Comparison of ENCODE assay signal across 2 cellular contexts in genomic region chr20:43744121-43744520, GRCh38.
TF ChIP-seq lines count a peak whose summit lies in the region.

No MANE protein-coding gene starts in this region.

TF ChIP-seq in HepG2, 621 proteins besides CTCF, POLR2A, EP300 and RAD21:
- TF ChIP-seq NR1H2 (CRISPR knock-in tag; IDR thresholded peaks at IDR 0.05; ENCODE audit: borderline replicate concordance, low read depth): no peak
- no peak for TF ChIP-seq CREM (IDR thresholded peaks at IDR 0.05)
- no peak for TF ChIP-seq CREM (CRISPR knock-in tag; IDR thresholded peaks at IDR 0.05)
- TF ChIP-seq HIVEP1 (CRISPR knock-in tag; IDR thresholded peaks at IDR 0.05): no peak
- TF ChIP-seq SNRNP70 (IDR thresholded peaks at IDR 0.05; ENCODE audit: low read depth, low read length): no peak
- no peak for TF ChIP-seq ZSCAN9 (CRISPR knock-in tag; IDR thresholded peaks at IDR 0.05; ENCODE audit: borderline replicate concordance)
- TF ChIP-seq LBX2 (CRISPR knock-in tag; IDR thresholded peaks at IDR 0.05; ENCODE audit: borderline replicate concordance): no peak
- no peak for TF ChIP-seq DDIT3 (CRISPR knock-in tag; IDR thresholded peaks at IDR 0.05)
- TF ChIP-seq NRL (CRISPR knock-in tag; IDR thresholded peaks at IDR 0.05; ENCODE audit: borderline replicate concordance): no peak
- no peak for TF ChIP-seq SRSF4 (IDR thresholded peaks at IDR 0.05; ENCODE audit: low read depth, low read length, poor library complexity, severe bottlenecking)
- no peak for TF ChIP-seq HNF1B (CRISPR knock-in tag; IDR thresholded peaks at IDR 0.05)
- TF ChIP-seq IKZF4 (CRISPR knock-in tag; IDR thresholded peaks at IDR 0.05; ENCODE audit: borderline replicate concordance, low read depth, not compliant biosample characterization): no peak
- no peak for TF ChIP-seq NKX3-1 (CRISPR knock-in tag; IDR thresholded peaks at IDR 0.05)
- TF ChIP-seq ZNF280B (CRISPR knock-in tag; IDR thresholded peaks at IDR 0.05; ENCODE audit: borderline replicate concordance): no peak
- TF ChIP-seq ZSCAN31 (CRISPR knock-in tag; IDR thresholded peaks at IDR 0.05; ENCODE audit: low read depth): no peak
- TF ChIP-seq NPAS2 (CRISPR knock-in tag; IDR thresholded peaks at IDR 0.05; ENCODE audit: borderline replicate concordance): no peak
- no peak for TF ChIP-seq RARA (CRISPR knock-in tag; IDR thresholded peaks at IDR 0.05)
- no peak for TF ChIP-seq NFKBIZ (CRISPR knock-in tag; IDR thresholded peaks at IDR 0.05)
- no peak for TF ChIP-seq ZBTB1 (CRISPR knock-in tag; IDR thresholded peaks at IDR 0.05; ENCODE audit: borderline replicate concordance)

TF ChIP-seq in IMR-90, 13 proteins besides CTCF, POLR2A, EP300 and RAD21:
- no peak for TF ChIP-seq FOS (IDR thresholded peaks at IDR 0.05; ENCODE audit: low read depth, low read length)
- no peak for TF ChIP-seq RCOR1 (IDR thresholded peaks at IDR 0.05; ENCODE audit: insufficient replicate concordance, low read length)
- TF ChIP-seq USF2 (IDR thresholded peaks at IDR 0.05; ENCODE audit: low read depth, low read length): no peak
- TF ChIP-seq ELK1 (IDR thresholded peaks at IDR 0.05; ENCODE audit: borderline replicate concordance, low read depth, low read length): no peak
- no peak for TF ChIP-seq MXI1 (IDR thresholded peaks at IDR 0.05; ENCODE audit: borderline replicate concordance, low read depth, low read length)
- no peak for TF ChIP-seq RFX5 (IDR thresholded peaks at IDR 0.05; ENCODE audit: low read depth, low read length)
- no peak for TF ChIP-seq BHLHE40 (IDR thresholded peaks at IDR 0.05; ENCODE audit: low read depth, low read length)
- TF ChIP-seq SMC3 (IDR thresholded peaks at IDR 0.05; ENCODE audit: low read depth, low read length): no peak
- TF ChIP-seq CHD1 (IDR thresholded peaks at IDR 0.05; ENCODE audit: low read depth, low read length): no peak
- no peak for TF ChIP-seq MAFK (IDR thresholded peaks at IDR 0.05; ENCODE audit: low read depth, low read length)
